ENCODE assay signal across 1 cellular context in genomic region chr2:27400348-27401135, GRCh38.
TF ChIP-seq lines count a peak whose summit lies in the region.

No MANE protein-coding gene starts in this region.

TF ChIP-seq in HepG2, 621 proteins besides CTCF, POLR2A, EP300 and RAD21:
- no peak for TF ChIP-seq CC2D1A (CRISPR knock-in tag; IDR thresholded peaks at IDR 0.05)
- TF ChIP-seq, protein P1, sequence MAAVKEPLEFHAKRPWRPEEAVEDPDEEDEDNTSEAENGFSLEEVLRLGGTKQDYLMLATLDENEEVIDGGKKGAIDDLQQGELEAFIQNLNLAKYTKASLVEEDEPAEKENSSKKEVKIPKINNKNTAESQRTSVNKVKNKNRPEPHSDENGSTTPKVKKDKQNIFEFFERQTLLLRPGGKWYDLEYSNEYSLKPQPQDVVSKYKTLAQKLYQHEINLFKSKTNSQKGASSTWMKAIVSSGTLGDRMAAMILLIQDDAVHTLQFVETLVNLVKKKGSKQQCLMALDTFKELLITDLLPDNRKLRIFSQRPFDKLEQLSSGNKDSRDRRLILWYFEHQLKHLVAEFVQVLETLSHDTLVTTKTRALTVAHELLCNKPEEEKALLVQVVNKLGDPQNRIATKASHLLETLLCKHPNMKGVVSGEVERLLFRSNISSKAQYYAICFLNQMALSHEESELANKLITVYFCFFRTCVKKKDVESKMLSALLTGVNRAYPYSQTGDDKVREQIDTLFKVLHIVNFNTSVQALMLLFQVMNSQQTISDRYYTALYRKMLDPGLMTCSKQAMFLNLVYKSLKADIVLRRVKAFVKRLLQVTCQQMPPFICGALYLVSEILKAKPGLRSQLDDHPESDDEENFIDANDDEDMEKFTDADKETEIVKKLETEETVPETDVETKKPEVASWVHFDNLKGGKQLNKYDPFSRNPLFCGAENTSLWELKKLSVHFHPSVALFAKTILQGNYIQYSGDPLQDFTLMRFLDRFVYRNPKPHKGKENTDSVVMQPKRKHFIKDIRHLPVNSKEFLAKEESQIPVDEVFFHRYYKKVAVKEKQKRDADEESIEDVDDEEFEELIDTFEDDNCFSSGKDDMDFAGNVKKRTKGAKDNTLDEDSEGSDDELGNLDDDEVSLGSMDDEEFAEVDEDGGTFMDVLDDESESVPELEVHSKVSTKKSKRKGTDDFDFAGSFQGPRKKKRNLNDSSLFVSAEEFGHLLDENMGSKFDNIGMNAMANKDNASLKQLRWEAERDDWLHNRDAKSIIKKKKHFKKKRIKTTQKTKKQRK (IDR thresholded peaks at IDR 0.05; ENCODE audit: low read length) = no peak
- no peak for TF ChIP-seq SNAPC4 (CRISPR knock-in tag; IDR thresholded peaks at IDR 0.05)
- TF ChIP-seq ZFP1 (CRISPR knock-in tag; IDR thresholded peaks at IDR 0.05) = no peak
- no peak for TF ChIP-seq ZNF3 (CRISPR knock-in tag; IDR thresholded peaks at IDR 0.05)
- TF ChIP-seq PAF1 (CRISPR knock-in tag; IDR thresholded peaks at IDR 0.05) = no peak
- no peak for TF ChIP-seq PHF21A (CRISPR knock-in tag; IDR thresholded peaks at IDR 0.05)
- TF ChIP-seq NR2F1 (CRISPR knock-in tag; IDR thresholded peaks at IDR 0.05) = no peak
- no peak for TF ChIP-seq ZNF326 (CRISPR knock-in tag; IDR thresholded peaks at IDR 0.05; ENCODE audit: borderline replicate concordance)
- TF ChIP-seq ZNF121 (CRISPR knock-in tag; IDR thresholded peaks at IDR 0.05) = peak; percentile 58; the same call in 1 of the 2 replicates
- TF ChIP-seq RBFOX2 (IDR thresholded peaks at IDR 0.05; ENCODE audit: low read depth, low read length) = 0 out of 2 replicates have a peak, but pooled peaks have one; percentile 1
- no peak for TF ChIP-seq TMF1 (CRISPR knock-in tag; IDR thresholded peaks at IDR 0.05; ENCODE audit: low read depth)
- no peak for TF ChIP-seq JUNB (CRISPR knock-in tag; IDR thresholded peaks at IDR 0.05; ENCODE audit: borderline replicate concordance)
- no peak for TF ChIP-seq SNAPC2 (CRISPR knock-in tag; IDR thresholded peaks at IDR 0.05)
- no peak for TF ChIP-seq FIP1L1 (IDR thresholded peaks at IDR 0.05; ENCODE audit: borderline replicate concordance, insufficient read depth, low read depth, low read length)
